In genomic region chr12:109291531-109292341, GRCh38 we compare ENCODE assay signal across 8 cellular contexts. TPM values are rescaled to one million over a fixed set of nuclear protein-coding genes. Genes with fewer than 3 reads are reported as not detected.
DNase-seq lines count a peak whose midpoint lies in the region; ATAC-seq, FAIRE-seq and TF ChIP-seq lines count a peak whose summit lies in the region.

No MANE protein-coding gene starts in this region.

- H3K4me3 Mint-ChIP-seq in CD8-positive, alpha-beta memory T cell: no peak overlapping the region

- H3K27ac Mint-ChIP-seq in CD8-positive, alpha-beta memory T cell: no peak overlapping the region

- no TSS peak for BruUV-seq in Panc1 (replicated peaks; lab: Mats Ljungman, UMichigan)

- H3K4me3 ChIP-seq in Panc1 (ENCODE audit: low read depth in 2 of 2, low read length in 2 of 2) (no peak overlapping the region), pancreas (peak overlapping the region in 1 of 4 donors; percentile 27)
- H3K4me3 ChIP-seq in CD8-positive, alpha-beta memory T cell (ENCODE audit: low read length): no peak overlapping the region

- H3K9me3 ChIP-seq in Panc1 (ENCODE audit: control insufficient read depth, insufficient read depth, low read depth, low read length) (no peaks in the 10 kb centered on the region), pancreas (no peaks in the 10 kb centered on the region)
- no peaks in the 10 kb centered on the region for H3K9me3 ChIP-seq in CD8-positive, alpha-beta memory T cell (ENCODE audit: low read length)

- POLR2A ChIA-PET in HEK293T (lab: Yijun Ruan, JAX): no interaction called here
- POLR2A ChIA-PET in Panc1 (lab: Charles Lee): interaction anchor here (0.6 kb wide), 1 partner anchor 615 kb away, joined by 3 read pairs; no protein-coding TSS in a partner anchor
- POLR2A ChIA-PET in CD8-positive, alpha-beta memory T cell (lab: Charles Lee): interaction anchor here (0.5 kb wide), 1 partner anchor 77 kb away, joined by 5 read pairs; no protein-coding TSS in a partner anchor

- no peaks in the 10 kb centered on the region for H3K27me3 ChIP-seq in Panc1 (ENCODE audit: control insufficient read depth, insufficient read depth, low read length)
- H3K27me3 ChIP-seq in pancreas: no peaks in the 10 kb centered on the region
- H3K27me3 ChIP-seq in CD8-positive, alpha-beta memory T cell (ENCODE audit: insufficient read depth, low read length, poor library complexity, severe bottlenecking): no peaks in the 10 kb centered on the region

- TF ChIP-seq POLR2A in GM18505 (IDR thresholded peaks at IDR 0.05; ENCODE audit: borderline replicate concordance, extremely low read depth, insufficient read depth, insufficient read length): no peak

- DNase-seq in HEK293T (ENCODE audit: extremely low spot score) (no peak), Panc1 (ENCODE audit: low read depth, low spot score) (no peak), globus pallidus (ENCODE audit: low spot score) (peak; percentile 77), pancreas (peak in 3 of 6 donors; percentile 29 to 65 (median 47)), T-helper 9 cell (no peak)
- DNase-seq in CD8-positive, alpha-beta memory T cell: no peak

- H3K27ac ChIP-seq in Panc1 (ENCODE audit: low read length) (no peak overlapping the region), pancreas (no peak overlapping the region)
- H3K27ac ChIP-seq in CD8-positive, alpha-beta memory T cell (ENCODE audit: low read depth, low read length): no peak overlapping the region

- TF ChIP-seq CTCF in Panc1 (IDR thresholded peaks at IDR 0.05) (no peak), pancreas (IDR thresholded peaks at IDR 0.05) (no peak)

- no peaks in the 10 kb centered on the region for H3K36me3 ChIP-seq in Panc1 (ENCODE audit: control insufficient read depth, insufficient read depth, low read length)
- no peaks in the 10 kb centered on the region for H3K36me3 ChIP-seq in pancreas
- H3K36me3 ChIP-seq in CD8-positive, alpha-beta memory T cell (ENCODE audit: insufficient read depth, low read length): no peaks in the 10 kb centered on the region

- no peak for FAIRE-seq in pancreas (lab: Jason Lieb, UNC)

- WGBS in pancreas, 2 donors: 17 to 20% methylated on average over 31 of the region's 31 CpGs

- no peaks in the 10 kb centered on the region for H3K4me1 Mint-ChIP-seq in CD8-positive, alpha-beta memory T cell

- in situ Hi-C loops in Panc1 (cut with HindIII; ENCODE audit: low pct_unique_long_range_greater_than_20kb, low sequenced_read_pairs): no loop called here

- CTCF ChIA-PET in HEK293T (lab: Yijun Ruan, JAX): no interaction called here
- CTCF ChIA-PET in Panc1 (lab: Charles Lee): no interaction called here
- CTCF ChIA-PET in CD8-positive, alpha-beta memory T cell (lab: Charles Lee): no interaction called here

- no peaks in the 10 kb centered on the region for H3K9me3 Mint-ChIP-seq in CD8-positive, alpha-beta memory T cell

- intact Hi-C loops in Panc1 (cut with micrococcal nuclease; ENCODE audit: unreplicated experiment): no loop called here
- intact Hi-C loops in pancreas (cut with DNase I): no loop called here

- H3K27me3 Mint-ChIP-seq in CD8-positive, alpha-beta memory T cell: peaks cover 18 to 50% of the 10 kb centered on the region in 2 donors

- ATAC-seq in Panc1 (peak; percentile 43), pancreas (peak; percentile 70 to 86 (median 84)), HG02588 (IDR thresholded peaks at IDR 0.05; ENCODE audit: unreplicated experiment) (no peak), GM18505 (IDR thresholded peaks at IDR 0.05; ENCODE audit: unreplicated experiment) (no peak)

- no peaks in the 10 kb centered on the region for H3K36me3 Mint-ChIP-seq in CD8-positive, alpha-beta memory T cell

- peaks cover 3% of the 10 kb centered on the region; the same call in 1 of the 2 replicates for H3K4me1 ChIP-seq in Panc1 (ENCODE audit: control insufficient read depth, insufficient read depth, low read length)
- H3K4me1 ChIP-seq in pancreas: no peaks in the 10 kb centered on the region
- no peaks in the 10 kb centered on the region for H3K4me1 ChIP-seq in CD8-positive, alpha-beta memory T cell (ENCODE audit: insufficient read depth, low read length)

TF ChIP-seq in HEK293T, 16 proteins besides CTCF, POLR2A, EP300 and RAD21:
- TF ChIP-seq ELF4 (IDR thresholded peaks at IDR 0.05): no peak
- peak; percentile 70 for TF ChIP-seq PKNOX1 (IDR thresholded peaks at IDR 0.05)
- no peak for TF ChIP-seq ZNF384 (IDR thresholded peaks at IDR 0.05)

RNA-seq across cellular contexts. Expression of gene FOXN4, which starts 17.3 kb away (rescaled TPM):
- total RNA-seq in Panc1 (2021; ENCODE audit: unreplicated experiment): 0.08 TPM
- not detected for polyA plus RNA-seq in Panc1 (2012; ENCODE audit: insufficient read length)
- not detected for total RNA-seq in pancreas
- polyA plus RNA-seq in pancreas: under 1 TPM in 1 of 2 donors, not detected in 1; 0.12 TPM
- total RNA-seq in CD8-positive, alpha-beta memory T cell: not detected
- polyA plus RNA-seq in CD8-positive, alpha-beta memory T cell: not detected

RNA-seq across cellular contexts. Expression of gene MYO1H, which starts 56.0 kb away (rescaled TPM):
- not detected for total RNA-seq in Panc1 (2021; ENCODE audit: unreplicated experiment)
- polyA plus RNA-seq in Panc1 (2012; ENCODE audit: insufficient read length): 0.18 TPM
- not detected for total RNA-seq in pancreas
- under 1 TPM in 1 of 2 donors, not detected in 1; 0.07 TPM for polyA plus RNA-seq in pancreas
- not detected for total RNA-seq in CD8-positive, alpha-beta memory T cell
- not detected for polyA plus RNA-seq in CD8-positive, alpha-beta memory T cell

Comparison
In these comparisons a context has a peak if more than half of its experiments do, and no peak if none do; other contexts are left out.
1. ATAC-seq: peak in Panc1 (single experiment) and pancreas (4 of 4); none in HG02588 (single experiment) and GM18505 (single experiment).